Comparison of ENCODE assay signal across 9 cellular contexts in the genomic region with DNA sequence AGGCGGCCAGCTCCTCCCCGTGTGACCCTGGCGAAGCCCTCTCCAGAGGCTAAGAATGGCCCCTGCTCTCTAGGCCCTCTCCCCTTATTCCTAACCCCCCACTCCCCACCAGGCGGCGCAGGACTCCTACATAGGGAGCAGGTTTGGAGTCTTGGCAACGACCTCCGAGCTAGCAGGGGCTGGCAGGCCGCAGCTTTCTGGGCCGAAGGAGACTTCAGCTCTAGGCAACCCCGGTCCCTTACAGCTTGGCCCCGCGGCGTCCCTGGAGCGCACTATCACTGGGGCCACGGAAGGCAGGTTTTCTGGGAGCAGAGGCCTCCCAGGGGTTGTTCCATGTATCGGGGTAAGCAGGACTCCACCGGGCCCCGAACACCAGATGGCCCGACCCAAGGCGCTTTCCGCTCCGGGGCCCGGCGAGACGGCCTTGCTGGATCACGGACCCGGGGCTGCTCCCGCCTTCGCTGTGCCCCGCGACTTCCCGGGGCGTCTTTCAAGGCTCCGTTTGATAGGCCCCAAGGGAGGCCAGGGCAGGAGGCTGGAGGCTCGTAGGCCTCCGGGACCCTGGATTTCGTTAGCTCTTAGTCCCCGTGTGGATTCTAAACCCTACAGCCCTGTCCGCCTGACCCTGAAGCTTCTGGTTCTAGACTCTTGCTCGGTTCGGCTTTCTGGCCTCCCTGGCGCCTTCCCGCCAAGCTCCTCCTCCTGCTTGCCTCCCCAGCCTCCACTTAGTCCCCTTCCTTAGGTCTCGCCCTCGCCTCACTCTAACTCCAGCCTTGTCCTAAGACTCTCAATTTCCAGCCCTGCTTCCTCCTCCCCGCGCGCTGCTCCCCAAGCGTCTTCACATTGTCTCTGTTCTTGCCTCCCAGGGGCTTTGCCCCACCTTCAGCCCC. TPM values are rescaled to one million over a fixed set of nuclear protein-coding genes. Genes with fewer than 3 reads are reported as not detected.
A peak's percentile ranks its signal among the peaks of the same experiment; 100 is the strongest.
DNase-seq lines count a peak whose midpoint lies in the region; ATAC-seq and TF ChIP-seq lines count a peak whose summit lies in the region.
"Had no signal": no experiment of that assay in that cellular context is flagged by ENCODE, and none has a peak within 500 bp of the region (broad histone marks: within the 10 kb centered on the region; RNA-seq: fewer than 3 reads in every experiment).

No MANE protein-coding gene starts in this region.

- intact Hi-C loops in esophagus squamous epithelium (cut with DNase I) (no loop called here), gastrocnemius medialis (cut with DNase I; ENCODE audit: low total_unique reads) (no loop called here)

- H3K4me3 ChIP-seq in BE2C (ENCODE audit: low read depth, low read length) (no peak overlapping the region), HUES6 (ENCODE audit: low read depth, low read length) (peak overlapping the region; percentile 66), esophagus squamous epithelium (no peak overlapping the region), gastrocnemius medialis (no peak overlapping the region)

- in situ Hi-C loops in gastrocnemius medialis (cut with MboI; ENCODE audit: low sequenced_read_pairs in 4 of 4), result no loop called here

- H3K36me3 ChIP-seq in BE2C (no peaks in the 10 kb centered on the region), HUES6 (ENCODE audit: control insufficient read depth, insufficient read depth, low read length) (no peaks in the 10 kb centered on the region), esophagus squamous epithelium (no peaks in the 10 kb centered on the region), gastrocnemius medialis (no peaks in the 10 kb centered on the region)

- no peak overlapping the region for H3K27ac ChIP-seq in HUES6 (ENCODE audit: low read depth, low read length)
- H3K27ac ChIP-seq in esophagus squamous epithelium, result no peak overlapping the region
- no peak overlapping the region for H3K27ac ChIP-seq in gastrocnemius medialis

- H3K9me3 ChIP-seq in BE2C, result peaks cover 3% of the 10 kb centered on the region; the same call in 1 of the 2 replicates
- H3K9me3 ChIP-seq in HUES6 (ENCODE audit: control insufficient read depth, insufficient read depth, low read depth, low read length), result no peaks in the 10 kb centered on the region
- no peaks in the 10 kb centered on the region for H3K9me3 ChIP-seq in esophagus squamous epithelium
- H3K9me3 ChIP-seq in gastrocnemius medialis, result no peaks in the 10 kb centered on the region

- no peaks in the 10 kb centered on the region for H3K4me1 ChIP-seq in BE2C
- peaks cover 47% of the 10 kb centered on the region for H3K4me1 ChIP-seq in HUES6 (ENCODE audit: control insufficient read depth, insufficient read depth, low read length)
- H3K4me1 ChIP-seq in esophagus squamous epithelium, result peaks cover 18 to 83% (median 23%) of the 10 kb centered on the region in 3 donors
- H3K4me1 ChIP-seq in gastrocnemius medialis, result peaks cover 0 to 14% of the 10 kb centered on the region in 2 donors

- WGBS in esophagus squamous epithelium, 2 donors, result 19 to 24% methylated on average over 20 to 22 of the region's 49 CpGs

- ATAC-seq in gastrocnemius medialis (no peak), HG02588 (IDR thresholded peaks at IDR 0.05; ENCODE audit: unreplicated experiment) (no peak)

- peak; percentile 90 for DNase-seq in BE2C
- peak; percentile 64 for DNase-seq in UCSD-AML1 (lab: John Stamatoyannopoulos, UW; ENCODE audit: unreplicated experiment)
- DNase-seq in esophagus squamous epithelium (lab: John Stamatoyannopoulos, UW), result no peak
- DNase-seq in gastrocnemius medialis, result no peak
- no peak for DNase-seq in C1 segment of cervical spinal cord (lab: John Stamatoyannopoulos, UW)
- DNase-seq in cortex of kidney (lab: John Stamatoyannopoulos, UW), result no peak

- peaks cover 100% of the 10 kb centered on the region for H3K27me3 ChIP-seq in BE2C
- peaks cover 100% of the 10 kb centered on the region for H3K27me3 ChIP-seq in HUES6 (ENCODE audit: control insufficient read depth, insufficient read depth, low read length)
- peaks cover 62 to 100% (median 72%) of the 10 kb centered on the region in 4 donors for H3K27me3 ChIP-seq in esophagus squamous epithelium
- H3K27me3 ChIP-seq in gastrocnemius medialis, result peaks cover 91 to 99% (median 99%) of the 10 kb centered on the region in 3 donors

- TF ChIP-seq CTCF in BE2C (IDR thresholded peaks at IDR 0.05; ENCODE audit: low read depth, low read length) (peak; percentile 91), esophagus squamous epithelium (IDR thresholded peaks at IDR 0.05) (peak in 4 of 6 experiments; percentile 5 to 33 (median 20)), gastrocnemius medialis (IDR thresholded peaks at IDR 0.05 in 4 of 5, conservative IDR thresholded peaks at IDR 0.05 in 1 of 5) (peak in 3 of 5 experiments; percentile 23 to 33 (median 28))

- no peak overlapping the region for H3K9ac ChIP-seq in HUES6 (ENCODE audit: low read length)

- TF ChIP-seq POLR2A in esophagus squamous epithelium (IDR thresholded peaks at IDR 0.05) (no peak), gastrocnemius medialis (IDR thresholded peaks at IDR 0.05) (no peak)

RNA-seq across cellular contexts. Expression of a gene that starts 1.9 kb away (rescaled TPM):
- polyA plus RNA-seq in BE2C (2012; ENCODE audit: insufficient read depth, insufficient read length, low read depth), result 85.5 TPM
- total RNA-seq in esophagus squamous epithelium (not detected), gastrocnemius medialis (not detected)
- total RNA-seq: dermis microvascular lymphatic vessel endothelial cell had no signal

RNA-seq across cellular contexts. Expression of a gene that starts 22.1 kb away (rescaled TPM):
- 29.2 TPM for polyA plus RNA-seq in BE2C (2012; ENCODE audit: insufficient read depth, insufficient read length, low read depth)
- total RNA-seq in esophagus squamous epithelium, result 10 to 100 TPM in 1 of 4 donors, 1 to 10 TPM in 3; 7.0 to 12.2 (median 8.9) TPM
- 1 to 10 TPM; 6.3 to 10.0 (median 8.0) TPM for total RNA-seq in gastrocnemius medialis

Comparison
In these comparisons a context has a peak if more than half of its experiments do, and no peak if none do; other contexts are left out.
1. DNase-seq: peak in BE2C (single experiment) and UCSD-AML1 (single experiment); none in esophagus squamous epithelium (single experiment), gastrocnemius medialis (0 of 2), C1 segment of cervical spinal cord (0 of 14) and cortex of kidney (single experiment).
2. CTCF ChIP-seq: peak in every context shown above with its lines; median percentile 91 in BE2C; 28 in gastrocnemius medialis; 20 in esophagus squamous epithelium.